ENCODE assay signal across 1 cellular context in genomic region chr5:64207978-64208377, GRCh38.
TF ChIP-seq lines count a peak whose summit lies in the region.

No MANE protein-coding gene starts in this region.

TF ChIP-seq in endothelial cell of umbilical vein, 7 proteins besides CTCF, POLR2A, EP300 and RAD21:
- TF ChIP-seq FOS (IDR thresholded peaks at IDR 0.05; ENCODE audit: borderline replicate concordance, insufficient read depth, low read length) (no peak), JUN (IDR thresholded peaks at IDR 0.05; ENCODE audit: borderline replicate concordance, insufficient read depth, insufficient read length, low read depth) (no peak), POLR2AphosphoS5 (IDR thresholded peaks at IDR 0.05; ENCODE audit: insufficient read depth, low read depth, low read length) (no peak), MAX (IDR thresholded peaks at IDR 0.05; ENCODE audit: insufficient read depth, insufficient read length) (no peak), MYC (IDR thresholded peaks at IDR 0.05; ENCODE audit: low read depth, low read length) (no peak), EZH2 (IDR thresholded peaks at IDR 0.05; ENCODE audit: borderline replicate concordance, low read depth, low read length, severe bottlenecking) (no peak), GATA2 (IDR thresholded peaks at IDR 0.05; ENCODE audit: insufficient read depth, insufficient read length, low read depth, low read length) (no peak)
